Comparison of ENCODE assay signal across 8 cellular contexts in genomic region chr17:40107266-40107980, GRCh38. TPM values are rescaled to one million over a fixed set of nuclear protein-coding genes. Genes with fewer than 3 reads are reported as not detected.
DNase-seq lines count a peak whose midpoint lies in the region; ATAC-seq and TF ChIP-seq lines count a peak whose summit lies in the region.

No MANE protein-coding gene starts in this region.

- H3F3A ChIP-seq in MM.1S (ENCODE audit: insufficient read depth, low read length): peaks cover 22% of the 10 kb centered on the region

- H3K36me3 Mint-ChIP-seq in activated CD4-positive, alpha-beta memory T cell treated with anti-CD3 and anti-CD28 coated beads, Interleukin-2, amount 10 ng/mL, durations not matched to agents 7 days and 5 days (ENCODE audit: low read depth): no peaks in the 10 kb centered on the region
- H3K36me3 Mint-ChIP-seq in stimulated activated effector memory CD8-positive, alpha-beta T cell treated with anti-CD3 and anti-CD28 coated beads, Interleukin-12 subunit alpha, Interleukin-12 subunit beta, amount 100 ng/mL, for 72 hours: peaks cover 6% of the 10 kb centered on the region

- H3K79me2 ChIP-seq in HCT116 (ENCODE audit: insufficient read depth, low read length) (no peaks in the 10 kb centered on the region), MM.1S (ENCODE audit: low read length) (no peaks in the 10 kb centered on the region)

- H3K9me3 ChIP-seq in HCT116 (ENCODE audit: control insufficient read depth in 1 of 2, insufficient read depth in 1 of 2, low read depth in 1 of 2, low read length in 2 of 2) (no peaks in the 10 kb centered on the region), iPS-18a (ENCODE audit: control insufficient read depth, low read depth, low read length) (no peaks in the 10 kb centered on the region), MM.1S (replicated peaks; ENCODE audit: insufficient read depth, low read length) (no peaks in the 10 kb centered on the region), HAP-1 (no peaks in the 10 kb centered on the region)

- TF ChIP-seq POLR2A in HCT116 (IDR thresholded peaks at IDR 0.05; ENCODE audit: borderline replicate concordance, extremely low read depth, insufficient read depth, insufficient read length): no peak

- H3K9ac ChIP-seq in HCT116 (ENCODE audit: low read length): peak overlapping the region; percentile 51
- peak overlapping the region; percentile 14 for H3K9ac ChIP-seq in iPS-18a (ENCODE audit: low read length)
- H3K9ac ChIP-seq in MM.1S (ENCODE audit: low read length): no peak overlapping the region

- peak; percentile 2; the same call in 1 of the 2 replicates for ATAC-seq in HCT116
- ATAC-seq in stimulated activated effector memory CD8-positive, alpha-beta T cell treated with anti-CD3 and anti-CD28 coated beads, Interleukin-12 subunit alpha, Interleukin-12 subunit beta, amount 100 ng/mL, for 72 hours: peak; percentile 1
- no peak for ATAC-seq in GM21423 (IDR thresholded peaks at IDR 0.05; ENCODE audit: unreplicated experiment)

- H3K4me2 ChIP-seq in HCT116 (ENCODE audit: low read length) (peak overlapping the region; percentile 60), MM.1S (ENCODE audit: low read depth, low read length) (no peak overlapping the region)

- no peak overlapping the region for H2AFZ ChIP-seq in HCT116 (ENCODE audit: low read depth, low read length, poor library complexity, severe bottlenecking)
- no peak overlapping the region for H2AFZ ChIP-seq in MM.1S (ENCODE audit: low read length)

- no peak overlapping the region for H3K4me3 Mint-ChIP-seq in activated CD4-positive, alpha-beta memory T cell treated with anti-CD3 and anti-CD28 coated beads, Interleukin-2, amount 10 ng/mL, durations not matched to agents 7 days and 5 days
- H3K4me3 Mint-ChIP-seq in stimulated activated effector memory CD8-positive, alpha-beta T cell treated with anti-CD3 and anti-CD28 coated beads, Interleukin-12 subunit alpha, Interleukin-12 subunit beta, amount 100 ng/mL, for 72 hours: peak overlapping the region; percentile 70

- no peaks in the 10 kb centered on the region for H3K9me3 Mint-ChIP-seq in activated CD4-positive, alpha-beta memory T cell treated with anti-CD3 and anti-CD28 coated beads, Interleukin-2, amount 10 ng/mL, durations not matched to agents 7 days and 5 days
- no peaks in the 10 kb centered on the region for H3K9me3 Mint-ChIP-seq in stimulated activated effector memory CD8-positive, alpha-beta T cell treated with anti-CD3 and anti-CD28 coated beads, Interleukin-12 subunit alpha, Interleukin-12 subunit beta, amount 100 ng/mL, for 72 hours

- no peaks in the 10 kb centered on the region for H3K36me3 ChIP-seq in HCT116 (ENCODE audit: control insufficient read depth in 1 of 2, insufficient read depth in 2 of 2, low read length in 2 of 2)
- no peaks in the 10 kb centered on the region for H3K36me3 ChIP-seq in iPS-18a (ENCODE audit: control insufficient read depth, low read depth, low read length)
- no peaks in the 10 kb centered on the region for H3K36me3 ChIP-seq in MM.1S (replicated peaks; ENCODE audit: insufficient read depth, low read length)
- no peaks in the 10 kb centered on the region for H3K36me3 ChIP-seq in HAP-1 (replicated peaks)

- H3K27ac Mint-ChIP-seq in activated CD4-positive, alpha-beta memory T cell treated with anti-CD3 and anti-CD28 coated beads, Interleukin-2, amount 10 ng/mL, durations not matched to agents 7 days and 5 days: peak overlapping the region; percentile 88
- peak overlapping the region; percentile 95 for H3K27ac Mint-ChIP-seq in stimulated activated effector memory CD8-positive, alpha-beta T cell treated with anti-CD3 and anti-CD28 coated beads, Interleukin-12 subunit alpha, Interleukin-12 subunit beta, amount 100 ng/mL, for 72 hours

- TF ChIP-seq CTCF in HCT116 (IDR thresholded peaks at IDR 0.05 in 2 of 3, conservative IDR thresholded peaks at IDR 0.05 in 1 of 3; ENCODE audit: borderline replicate concordance in 1 of 3, insufficient read depth in 1 of 3, low read depth in 2 of 3, low read length in 2 of 3) (no peak), MM.1S (IDR thresholded peaks at IDR 0.05; ENCODE audit: low read length) (no peak)

- H3K9me2 ChIP-seq in HCT116 (ENCODE audit: insufficient read depth): no peaks in the 10 kb centered on the region
- no peaks in the 10 kb centered on the region for H3K9me2 ChIP-seq in MM.1S (replicated peaks; ENCODE audit: insufficient read depth, low read length)

- DNase-seq in HCT116 (ENCODE audit: low read depth, low spot score) (no peak), NCI-H2029 treated with DMSO at 0.1 percent for 48 hours (lab: John Stamatoyannopoulos, UW) (no peak), MM.1S (no peak), HAP-1 (ENCODE audit: low spot score in 2 of 2) (no peak)
- DNase-seq in activated CD4-positive, alpha-beta memory T cell treated with anti-CD3 and anti-CD28 coated beads, Interleukin-2, amount 10 ng/mL, durations not matched to agents 7 days and 5 days: no peak
- no peak for DNase-seq in stimulated activated effector memory CD8-positive, alpha-beta T cell treated with anti-CD3 and anti-CD28 coated beads, Interleukin-12 subunit alpha, Interleukin-12 subunit beta, amount 100 ng/mL, for 72 hours (ENCODE audit: low spot score in 2 of 2)

- H3K4me3 ChIP-seq in HCT116 (replicated peaks in 1 of 2; ENCODE audit: low read depth in 1 of 2, low read length in 2 of 2): no peak overlapping the region
- H3K4me3 ChIP-seq in iPS-18a (ENCODE audit: low read length): peak overlapping the region; percentile 26
- no peak overlapping the region for H3K4me3 ChIP-seq in MM.1S (ENCODE audit: low read length)
- H3K4me3 ChIP-seq in HAP-1: no peak overlapping the region

- H3K4me1 Mint-ChIP-seq in activated CD4-positive, alpha-beta memory T cell treated with anti-CD3 and anti-CD28 coated beads, Interleukin-2, amount 10 ng/mL, durations not matched to agents 7 days and 5 days: peaks cover 92% of the 10 kb centered on the region
- peaks cover 93% of the 10 kb centered on the region for H3K4me1 Mint-ChIP-seq in stimulated activated effector memory CD8-positive, alpha-beta T cell treated with anti-CD3 and anti-CD28 coated beads, Interleukin-12 subunit alpha, Interleukin-12 subunit beta, amount 100 ng/mL, for 72 hours

- H3K27me3 Mint-ChIP-seq in activated CD4-positive, alpha-beta memory T cell treated with anti-CD3 and anti-CD28 coated beads, Interleukin-2, amount 10 ng/mL, durations not matched to agents 7 days and 5 days: no peaks in the 10 kb centered on the region

- POLR2A ChIA-PET in HCT116 (lab: Charles Lee): interaction anchor here (0.6 to 8.1 kb wide), 2 partner anchors 7 to 237 kb away, joined by 3 to 160 read pairs; partner anchors contain the start of gene NR1D1
- POLR2A ChIA-PET in activated CD4-positive, alpha-beta memory T cell treated with anti-CD3 and anti-CD28 coated beads, Interleukin-2, amount 10 ng/mL, durations not matched to agents 7 days and 5 days (lab: Charles Lee): interaction anchor here (0.7 to 2.3 kb wide), 9 partner anchors 10 to 176 kb away, joined by 3 to 24 read pairs (median 4); partner anchors contain the start of genes CASC3, MED24 and MSL1

- H4K20me1 ChIP-seq in HCT116 (ENCODE audit: insufficient read depth) (no peaks in the 10 kb centered on the region), MM.1S (ENCODE audit: insufficient read depth, low read length) (no peaks in the 10 kb centered on the region)

- in situ Hi-C loops in HAP-1 (cut with MboI; ENCODE audit: low sequenced_read_pairs): no loop called here

- CTCF ChIA-PET in HCT116 (lab: Charles Lee): no interaction called here
- CTCF ChIA-PET in activated CD4-positive, alpha-beta memory T cell treated with anti-CD3 and anti-CD28 coated beads, Interleukin-2, amount 10 ng/mL, durations not matched to agents 7 days and 5 days (lab: Charles Lee): interaction anchor here (0.7 to 1.2 kb wide), 5 partner anchors 21 to 349 kb away, joined by 3 to 4 read pairs (median 3); partner anchors contain the start of gene PSMD3

- TF ChIP-seq RAD21 in HCT116 (IDR thresholded peaks at IDR 0.05; ENCODE audit: low read depth): no peak

- H3K4me1 ChIP-seq in HCT116 (ENCODE audit: control insufficient read depth in 1 of 2, insufficient read depth in 2 of 2, low read length in 2 of 2): peaks cover 62 to 89% of the 10 kb centered on the region in 2 experiments
- peaks cover 56% of the 10 kb centered on the region for H3K4me1 ChIP-seq in iPS-18a (ENCODE audit: control insufficient read depth, low read depth, low read length)
- H3K4me1 ChIP-seq in MM.1S (ENCODE audit: low read length): peaks cover 53% of the 10 kb centered on the region
- H3K4me1 ChIP-seq in HAP-1: peaks cover 34% of the 10 kb centered on the region

- RAD21 ChIA-PET in HCT116 (lab: Charles Lee; ENCODE audit: low non-redundant PET in 1 of 2, low total read pairs in 2 of 2, uncharacterized antibody in 2 of 2, unreplicated experiment in 2 of 2): interaction anchor here in 1 of 2 experiments (0.6 kb wide), 1 partner anchor 15 kb away, joined by 4 read pairs; no protein-coding TSS in a partner anchor

- BruUV-seq in HCT116 (replicated peaks; lab: Mats Ljungman, UMichigan): no TSS peak

- H3K27me3 ChIP-seq in HCT116 (ENCODE audit: insufficient read depth, low read length): no peaks in the 10 kb centered on the region
- H3K27me3 ChIP-seq in iPS-18a (ENCODE audit: control insufficient read depth, insufficient read depth, low read length): peaks cover 35% of the 10 kb centered on the region
- no peaks in the 10 kb centered on the region for H3K27me3 ChIP-seq in MM.1S (replicated peaks; ENCODE audit: insufficient read depth, low read length)
- no peaks in the 10 kb centered on the region for H3K27me3 ChIP-seq in HAP-1 (ENCODE audit: low read depth)

- intact Hi-C loops in HCT116 (cut with micrococcal nuclease): no loop called here

- H3K27ac ChIP-seq in HCT116 (ENCODE audit: low read depth, low read length): peak overlapping the region; percentile 8; the same call in 1 of the 2 replicates
- H3K27ac ChIP-seq in iPS-18a (ENCODE audit: low read length): no peak overlapping the region
- no peak overlapping the region for H3K27ac ChIP-seq in MM.1S (ENCODE audit: low read length)

RNA-seq across cellular contexts. Expression of gene NR1D1, which starts 7.0 kb away (rescaled TPM):
- total RNA-seq in HCT116 (2021; ENCODE audit: unreplicated experiment): 63.7 TPM
- polyA plus RNA-seq in HCT116 (2012): 104 and 122 TPM in 2 replicates
- total RNA-seq in activated CD4-positive, alpha-beta memory T cell treated with anti-CD3 and anti-CD28 coated beads, Interleukin-2, amount 10 ng/mL, durations not matched to agents 7 days and 5 days: 1 to 10 TPM; 5.2 to 5.9 TPM

RNA-seq across cellular contexts. Expression of gene MSL1, which starts 14.3 kb away (rescaled TPM):
- total RNA-seq in HCT116 (2021; ENCODE audit: unreplicated experiment): 67.2 TPM
- 26.8 and 36.5 TPM in 2 replicates for polyA plus RNA-seq in HCT116 (2012)
- 100 to 1,000 TPM; 102 to 103 TPM for total RNA-seq in activated CD4-positive, alpha-beta memory T cell treated with anti-CD3 and anti-CD28 coated beads, Interleukin-2, amount 10 ng/mL, durations not matched to agents 7 days and 5 days

RNA-seq across cellular contexts. Expression of gene CASC3, which starts 32.9 kb away (rescaled TPM):
- 73.1 TPM for total RNA-seq in HCT116 (2021; ENCODE audit: unreplicated experiment)
- polyA plus RNA-seq in HCT116 (2012): 35.5 and 37.0 TPM in 2 replicates
- 10 to 100 TPM; 84.5 to 89.1 TPM for total RNA-seq in activated CD4-positive, alpha-beta memory T cell treated with anti-CD3 and anti-CD28 coated beads, Interleukin-2, amount 10 ng/mL, durations not matched to agents 7 days and 5 days

RNA-seq across cellular contexts. Expression of gene THRA, which starts 44.7 kb away (rescaled TPM):
- 23.3 TPM for total RNA-seq in HCT116 (2021; ENCODE audit: unreplicated experiment)
- 20.3 and 21.1 TPM in 2 replicates for polyA plus RNA-seq in HCT116 (2012)
- total RNA-seq in activated CD4-positive, alpha-beta memory T cell treated with anti-CD3 and anti-CD28 coated beads, Interleukin-2, amount 10 ng/mL, durations not matched to agents 7 days and 5 days: 1 to 10 TPM; 8.4 TPM

RNA-seq across cellular contexts. Expression of gene MED24, which starts 53.2 kb away (rescaled TPM):
- 92.1 TPM for total RNA-seq in HCT116 (2021; ENCODE audit: unreplicated experiment)
- polyA plus RNA-seq in HCT116 (2012): 68.9 and 90.5 TPM in 2 replicates
- total RNA-seq in activated CD4-positive, alpha-beta memory T cell treated with anti-CD3 and anti-CD28 coated beads, Interleukin-2, amount 10 ng/mL, durations not matched to agents 7 days and 5 days: 10 to 100 TPM; 82.2 to 84.2 TPM
